Comparison of ENCODE assay signal across 8 cellular contexts in the genomic region with DNA sequence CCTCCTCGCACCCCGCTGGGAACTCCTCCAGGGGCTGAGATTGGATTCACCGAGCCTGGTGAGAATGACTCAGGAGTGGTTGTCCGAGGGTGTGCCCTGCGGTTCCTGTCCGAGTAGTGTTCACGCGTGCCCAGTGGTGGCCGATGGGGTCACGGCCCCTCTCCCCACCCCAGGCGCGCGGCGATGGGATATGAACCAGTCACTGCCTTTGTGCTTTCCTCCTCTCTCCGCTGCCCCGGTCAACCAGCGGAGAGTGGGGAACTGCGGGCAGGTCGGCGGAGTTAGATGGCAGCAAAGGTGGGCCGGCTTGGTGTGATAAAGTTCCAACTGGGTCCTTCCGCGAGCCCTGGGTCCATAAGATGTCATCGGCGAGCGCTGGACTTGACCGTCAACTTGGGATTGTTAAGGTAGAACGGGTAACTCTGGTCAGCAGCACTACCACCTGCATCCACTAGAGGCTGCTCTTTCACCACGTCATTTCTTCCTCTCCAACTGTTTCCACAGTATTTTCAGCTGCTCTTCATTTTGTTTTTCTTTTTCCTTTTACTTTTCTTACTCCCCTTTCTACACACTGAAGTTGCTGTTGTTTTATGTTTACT.
DNase-seq lines count a peak whose midpoint lies in the region; ATAC-seq, FAIRE-seq and TF ChIP-seq lines count a peak whose summit lies in the region.
"Not testable (repeated sequence)": the region's sequence is repeated elsewhere in the genome, so short reads cannot be mapped to it uniquely, and the experiment has no call there.

No MANE protein-coding gene starts in this region.

- not testable (repeated sequence) for TF ChIP-seq RAD21 in A549 (conservative IDR thresholded peaks at IDR 0.05 in 1 of 2, IDR thresholded peaks at IDR 0.05 in 1 of 2)

- not testable (repeated sequence) for H3K36me3 Mint-ChIP-seq in activated CD4-positive, alpha-beta T cell treated with anti-CD3 and anti-CD28 coated beads for 36 hours (ENCODE audit: low read depth); effector memory CD8-positive, alpha-beta T cell (ENCODE audit: insufficient read depth); naive thymus-derived CD4-positive, alpha-beta T cell

- not testable (repeated sequence) for DNase-seq in A549 (ENCODE audit: low read depth in 1 of 2, low spot score in 1 of 2); activated CD4-positive, alpha-beta T cell treated with anti-CD3 and anti-CD28 coated beads for 36 hours; effector memory CD8-positive, alpha-beta T cell; naive thymus-derived CD4-positive, alpha-beta T cell

- intact Hi-C loops in activated CD4-positive, alpha-beta T cell treated with anti-CD3 and anti-CD28 coated beads for 36 hours (cut with DNase I, micrococcal nuclease); naive thymus-derived CD4-positive, alpha-beta T cell (cut with micrococcal nuclease): not testable (repeated sequence)

- not testable (repeated sequence) for TF ChIP-seq POLR2A in A549 (IDR thresholded peaks at IDR 0.05; ENCODE audit: low read length)

- not testable (repeated sequence) for H3K27me3 Mint-ChIP-seq in activated CD4-positive, alpha-beta T cell treated with anti-CD3 and anti-CD28 coated beads for 36 hours; effector memory CD8-positive, alpha-beta T cell; naive thymus-derived CD4-positive, alpha-beta T cell

- TF ChIP-seq EP300 in A549 (IDR thresholded peaks at IDR 0.05): not testable (repeated sequence)

- TF ChIP-seq CTCF in A549 (IDR thresholded peaks at IDR 0.05): not testable (repeated sequence)

- not testable (repeated sequence) for H3K4me3 ChIP-seq in A549; naive thymus-derived CD4-positive, alpha-beta T cell (ENCODE audit: low read length)

- not testable (repeated sequence) for H3K36me3 ChIP-seq in naive thymus-derived CD4-positive, alpha-beta T cell (ENCODE audit: control insufficient read depth in 2 of 3, insufficient read depth in 3 of 3, low read length in 3 of 3)

- not testable (repeated sequence) for FAIRE-seq in A549 (lab: Jason Lieb, UNC)

- ATAC-seq in A549: peak; percentile 86 to 88
- ATAC-seq in GM19035 (IDR thresholded peaks at IDR 0.05; ENCODE audit: unreplicated experiment): peak; percentile 66
- peak; percentile 88 for ATAC-seq in GM21515 (IDR thresholded peaks at IDR 0.05; ENCODE audit: unreplicated experiment)
- peak; percentile 71 for ATAC-seq in HG02938 (IDR thresholded peaks at IDR 0.05; ENCODE audit: unreplicated experiment)
- ATAC-seq in HG03442 (IDR thresholded peaks at IDR 0.05; ENCODE audit: unreplicated experiment): peak; percentile 78
- peak; percentile 49 for ATAC-seq in activated CD4-positive, alpha-beta T cell treated with anti-CD3 and anti-CD28 coated beads for 36 hours
- ATAC-seq in effector memory CD8-positive, alpha-beta T cell (replicated peaks): peak; percentile 66
- ATAC-seq in naive thymus-derived CD4-positive, alpha-beta T cell: peak; percentile 63

- not testable (repeated sequence) for H3K27ac Mint-ChIP-seq in activated CD4-positive, alpha-beta T cell treated with anti-CD3 and anti-CD28 coated beads for 36 hours; effector memory CD8-positive, alpha-beta T cell; naive thymus-derived CD4-positive, alpha-beta T cell

- POLR2A ChIA-PET in A549 (lab: Yijun Ruan, JAX); activated CD4-positive, alpha-beta T cell treated with anti-CD3 and anti-CD28 coated beads for 36 hours (lab: Charles Lee); naive thymus-derived CD4-positive, alpha-beta T cell (lab: Charles Lee): not testable (repeated sequence)

- no CpG with 5 or more reads among the region's 29 CpGs for WGBS in A549 (ENCODE audit: missing lambda C conversion rate)

- CTCF ChIA-PET in A549 (lab: Yijun Ruan, JAX); activated CD4-positive, alpha-beta T cell treated with anti-CD3 and anti-CD28 coated beads for 36 hours (lab: Charles Lee); naive thymus-derived CD4-positive, alpha-beta T cell (lab: Charles Lee): not testable (repeated sequence)

- H3K4me3 Mint-ChIP-seq in activated CD4-positive, alpha-beta T cell treated with anti-CD3 and anti-CD28 coated beads for 36 hours; effector memory CD8-positive, alpha-beta T cell; naive thymus-derived CD4-positive, alpha-beta T cell: not testable (repeated sequence)

- not testable (repeated sequence) for H3K4me2 ChIP-seq in A549

- H3K9me3 ChIP-seq in A549; naive thymus-derived CD4-positive, alpha-beta T cell (ENCODE audit: control insufficient read depth in 2 of 3, low read length in 3 of 3): not testable (repeated sequence)

- not testable (repeated sequence) for H3K4me1 ChIP-seq in A549; naive thymus-derived CD4-positive, alpha-beta T cell (ENCODE audit: control insufficient read depth in 2 of 2, insufficient read depth in 2 of 2, low read length in 2 of 2)

- not testable (repeated sequence) for H3K9me3 Mint-ChIP-seq in activated CD4-positive, alpha-beta T cell treated with anti-CD3 and anti-CD28 coated beads for 36 hours (ENCODE audit: low read depth); effector memory CD8-positive, alpha-beta T cell; naive thymus-derived CD4-positive, alpha-beta T cell

- not testable (repeated sequence) for H3K4me1 Mint-ChIP-seq in activated CD4-positive, alpha-beta T cell treated with anti-CD3 and anti-CD28 coated beads for 36 hours; effector memory CD8-positive, alpha-beta T cell (ENCODE audit: low read depth in 2 of 2); naive thymus-derived CD4-positive, alpha-beta T cell

- H3K27me3 ChIP-seq in naive thymus-derived CD4-positive, alpha-beta T cell (ENCODE audit: control insufficient read depth in 2 of 2, insufficient read depth in 2 of 2, low read length in 2 of 2): not testable (repeated sequence)

- H3K27ac ChIP-seq in A549; naive thymus-derived CD4-positive, alpha-beta T cell (ENCODE audit: low read depth, low read length): not testable (repeated sequence)
